8 cellular contexts compared by ENCODE assay signal in genomic region chr17:1647802-1648581, GRCh38. TPM values are rescaled to one million over a fixed set of nuclear protein-coding genes. Genes with fewer than 3 reads are reported as not detected.
DNase-seq lines count a peak whose midpoint lies in the region; ATAC-seq lines count a peak whose summit lies in the region.

No MANE protein-coding gene starts in this region.

- POLR2A ChIA-PET in activated naive CD8-positive, alpha-beta T cell treated with anti-CD3 and anti-CD28 coated beads, Interleukin-2, amount 10 ng/mL, durations not matched to agents 7 days and 5 days (lab: Charles Lee) = interaction anchor here (0.6 to 2.3 kb wide), 3 partner anchors 9 to 69 kb away, joined by 3 to 16 read pairs (median 5); no protein-coding TSS in a partner anchor

- peaks cover 27% of the 10 kb centered on the region for H3K4me1 Mint-ChIP-seq in activated naive CD8-positive, alpha-beta T cell treated with anti-CD3 and anti-CD28 coated beads, Interleukin-2, amount 10 ng/mL, durations not matched to agents 7 days and 5 days
- H3K4me1 Mint-ChIP-seq in stimulated activated effector memory CD8-positive, alpha-beta T cell treated with anti-CD3 and anti-CD28 coated beads, Interleukin-12 subunit alpha, Interleukin-12 subunit beta, amount 100 ng/mL, for 72 hours = peaks cover 41% of the 10 kb centered on the region

- no peaks in the 10 kb centered on the region for H3K9me3 ChIP-seq in BLaER1 treated with 17β-estradiol and CSF1 and Interleukin-3, amounts not matched to agents 10 nM and 100 nM (replicated peaks in 1 of 11)
- no peaks in the 10 kb centered on the region for H3K9me3 ChIP-seq in iPS DF 6.9 (ENCODE audit: control insufficient read depth, insufficient read depth, low read length)

- no peaks in the 10 kb centered on the region for H3K9me3 Mint-ChIP-seq in activated naive CD8-positive, alpha-beta T cell treated with anti-CD3 and anti-CD28 coated beads, Interleukin-2, amount 10 ng/mL, durations not matched to agents 7 days and 5 days
- H3K9me3 Mint-ChIP-seq in stimulated activated effector memory CD8-positive, alpha-beta T cell treated with anti-CD3 and anti-CD28 coated beads, Interleukin-12 subunit alpha, Interleukin-12 subunit beta, amount 100 ng/mL, for 72 hours = no peaks in the 10 kb centered on the region

- H3K36me3 ChIP-seq in BLaER1 treated with 17β-estradiol and CSF1 and Interleukin-3, amounts not matched to agents 10 nM and 100 nM = peaks cover 31 to 37% (median 31%) of the 10 kb centered on the region in 11 experiments
- H3K36me3 ChIP-seq in iPS DF 6.9 (ENCODE audit: control insufficient read depth, insufficient read depth, low read length) = peaks cover 20% of the 10 kb centered on the region

- H4K20me1 ChIP-seq in BLaER1 treated with 17β-estradiol and CSF1 and Interleukin-3, amounts not matched to agents 10 nM and 100 nM = peaks cover 11 to 43% (median 35%) of the 10 kb centered on the region in 11 experiments; a peak in 20 of 22 replicates

- ATAC-seq in HG02759 (IDR thresholded peaks at IDR 0.05; ENCODE audit: unreplicated experiment) (peak; percentile 0), HG03045 (IDR thresholded peaks at IDR 0.05; ENCODE audit: unreplicated experiment) (no peak)
- ATAC-seq in activated naive CD8-positive, alpha-beta T cell treated with anti-CD3 and anti-CD28 coated beads, Interleukin-2, amount 10 ng/mL, durations not matched to agents 7 days and 5 days (ENCODE audit: low read depth) = no peak
- ATAC-seq in stimulated activated effector memory CD8-positive, alpha-beta T cell treated with anti-CD3 and anti-CD28 coated beads, Interleukin-12 subunit alpha, Interleukin-12 subunit beta, amount 100 ng/mL, for 72 hours = no peak

- WGBS in iPS DF 6.9 (ENCODE audit: insufficient coverage, insufficient read length) = no CpG with 5 or more reads among the region's 29 CpGs

- H3K4me3 Mint-ChIP-seq in activated naive CD8-positive, alpha-beta T cell treated with anti-CD3 and anti-CD28 coated beads, Interleukin-2, amount 10 ng/mL, durations not matched to agents 7 days and 5 days = peak overlapping the region; percentile 76
- H3K4me3 Mint-ChIP-seq in stimulated activated effector memory CD8-positive, alpha-beta T cell treated with anti-CD3 and anti-CD28 coated beads, Interleukin-12 subunit alpha, Interleukin-12 subunit beta, amount 100 ng/mL, for 72 hours = peak overlapping the region; percentile 62

- H3K27me3 ChIP-seq in BLaER1 treated with 17β-estradiol and CSF1 and Interleukin-3, amounts not matched to agents 10 nM and 100 nM = no peaks in the 10 kb centered on the region
- no peaks in the 10 kb centered on the region for H3K27me3 ChIP-seq in iPS DF 6.9 (ENCODE audit: control insufficient read depth, insufficient read depth, low read length)

- no peak for DNase-seq in activated naive CD8-positive, alpha-beta T cell treated with anti-CD3 and anti-CD28 coated beads, Interleukin-2, amount 10 ng/mL, durations not matched to agents 7 days and 5 days
- DNase-seq in iPS DF 6.9 (ENCODE audit: low read depth, low spot score) = no peak
- no peak for DNase-seq in stimulated activated effector memory CD8-positive, alpha-beta T cell treated with anti-CD3 and anti-CD28 coated beads, Interleukin-12 subunit alpha, Interleukin-12 subunit beta, amount 100 ng/mL, for 72 hours (ENCODE audit: low spot score in 2 of 2)
- DNase-seq in COLO668 (lab: John Stamatoyannopoulos, UW; ENCODE audit: unreplicated experiment) = no peak
- DNase-seq in SW 1271 (lab: John Stamatoyannopoulos, UW) = no peak

- H3K9ac ChIP-seq in BLaER1 treated with 17β-estradiol and CSF1 and Interleukin-3, amounts not matched to agents 10 nM and 100 nM = peak overlapping the region; percentile 69 to 90 (median 79)

- peaks cover 14% of the 10 kb centered on the region for H3K36me3 Mint-ChIP-seq in activated naive CD8-positive, alpha-beta T cell treated with anti-CD3 and anti-CD28 coated beads, Interleukin-2, amount 10 ng/mL, durations not matched to agents 7 days and 5 days
- H3K36me3 Mint-ChIP-seq in stimulated activated effector memory CD8-positive, alpha-beta T cell treated with anti-CD3 and anti-CD28 coated beads, Interleukin-12 subunit alpha, Interleukin-12 subunit beta, amount 100 ng/mL, for 72 hours = peaks cover 39% of the 10 kb centered on the region

- peak overlapping the region; percentile 56 to 71 (median 62) for H3K4me3 ChIP-seq in BLaER1 treated with 17β-estradiol and CSF1 and Interleukin-3, amounts not matched to agents 10 nM and 100 nM
- peak overlapping the region; percentile 31; the same call in 1 of the 2 replicates for H3K4me3 ChIP-seq in iPS DF 6.9 (ENCODE audit: low read length)

- peak overlapping the region; percentile 92 to 100 (median 99) for H3K4me2 ChIP-seq in BLaER1 treated with 17β-estradiol and CSF1 and Interleukin-3, amounts not matched to agents 10 nM and 100 nM

- H3K27ac Mint-ChIP-seq in activated naive CD8-positive, alpha-beta T cell treated with anti-CD3 and anti-CD28 coated beads, Interleukin-2, amount 10 ng/mL, durations not matched to agents 7 days and 5 days = peak overlapping the region; percentile 42
- no peak overlapping the region for H3K27ac Mint-ChIP-seq in stimulated activated effector memory CD8-positive, alpha-beta T cell treated with anti-CD3 and anti-CD28 coated beads, Interleukin-12 subunit alpha, Interleukin-12 subunit beta, amount 100 ng/mL, for 72 hours

- no peaks in the 10 kb centered on the region for H3K27me3 Mint-ChIP-seq in activated naive CD8-positive, alpha-beta T cell treated with anti-CD3 and anti-CD28 coated beads, Interleukin-2, amount 10 ng/mL, durations not matched to agents 7 days and 5 days

- peak overlapping the region; percentile 60 to 86 (median 76) for H3K27ac ChIP-seq in BLaER1 treated with 17β-estradiol and CSF1 and Interleukin-3, amounts not matched to agents 10 nM and 100 nM
- no peak overlapping the region for H3K27ac ChIP-seq in iPS DF 6.9 (ENCODE audit: low read length)

- peaks cover 61 to 84% (median 75%) of the 10 kb centered on the region in 10 experiments for H3K4me1 ChIP-seq in BLaER1 treated with 17β-estradiol and CSF1 and Interleukin-3, amounts not matched to agents 10 nM and 100 nM
- H3K4me1 ChIP-seq in iPS DF 6.9 (ENCODE audit: control insufficient read depth, insufficient read depth, low read length) = peaks cover 15% of the 10 kb centered on the region

RNA-seq across cellular contexts. Expression of gene RILP, which starts 1.7 kb away (rescaled TPM):
- 1 to 10 TPM; 8.2 to 8.9 TPM for total RNA-seq in activated naive CD8-positive, alpha-beta T cell treated with anti-CD3 and anti-CD28 coated beads, Interleukin-2, amount 10 ng/mL, durations not matched to agents 7 days and 5 days

RNA-seq across cellular contexts. Expression of gene SCARF1, which starts 2.5 kb away (rescaled TPM):
- total RNA-seq in activated naive CD8-positive, alpha-beta T cell treated with anti-CD3 and anti-CD28 coated beads, Interleukin-2, amount 10 ng/mL, durations not matched to agents 7 days and 5 days = 1 to 10 TPM; 6.0 to 6.5 TPM

RNA-seq across cellular contexts. Expression of gene SLC43A2, which starts 19.4 kb away (rescaled TPM):
- total RNA-seq in activated naive CD8-positive, alpha-beta T cell treated with anti-CD3 and anti-CD28 coated beads, Interleukin-2, amount 10 ng/mL, durations not matched to agents 7 days and 5 days = 1 to 10 TPM; 2.1 to 2.5 TPM

RNA-seq across cellular contexts. Expression of gene PRPF8, which starts 36.7 kb away (rescaled TPM):
- 100 to 1,000 TPM; 346 to 350 TPM for total RNA-seq in activated naive CD8-positive, alpha-beta T cell treated with anti-CD3 and anti-CD28 coated beads, Interleukin-2, amount 10 ng/mL, durations not matched to agents 7 days and 5 days
